ENCODE assay signal across 21 cellular contexts in the genomic region with DNA sequence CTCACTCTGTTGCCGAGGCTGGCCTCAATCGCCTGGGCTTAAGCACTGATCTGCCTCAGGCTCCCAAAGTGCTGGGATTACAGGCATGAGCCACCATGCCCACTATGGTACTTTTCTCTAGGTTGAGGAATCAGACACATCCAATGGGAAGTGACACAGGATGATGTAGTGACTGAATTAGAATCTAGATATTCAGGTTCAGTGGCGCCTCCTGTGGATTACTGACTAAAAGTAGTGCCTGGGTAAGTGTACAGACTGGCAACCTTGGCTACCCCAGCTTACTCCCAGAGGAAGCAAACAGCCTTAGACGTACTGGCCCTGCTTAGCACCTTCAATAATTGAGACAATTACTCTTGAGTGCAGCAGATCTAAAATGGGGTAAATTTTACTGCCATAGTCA. TPM values are rescaled to one million over a fixed set of nuclear protein-coding genes. Genes with fewer than 3 reads are reported as not detected.
DNase-seq lines count a peak whose midpoint lies in the region; ATAC-seq, FAIRE-seq and TF ChIP-seq lines count a peak whose summit lies in the region.
"Had no signal": no experiment of that assay in that cellular context is flagged by ENCODE, and none has a peak within 500 bp of the region (broad histone marks: within the 10 kb centered on the region; RNA-seq: fewer than 3 reads in every experiment).

No MANE protein-coding gene starts in this region.

- H4K5ac ChIP-seq in H1 (ENCODE audit: insufficient read length, low read depth, low read length), result no peak overlapping the region

- no peak overlapping the region for H3K4me3 Mint-ChIP-seq in CD8-positive, alpha-beta T cell
- no peak overlapping the region for H3K4me3 Mint-ChIP-seq in CD8-positive, alpha-beta memory T cell

- no peaks in the 10 kb centered on the region for H3K4me1 ChIP-seq in H1 (replicated peaks in 1 of 4; ENCODE audit: control insufficient read depth in 3 of 4, insufficient read depth in 4 of 4, low read length in 3 of 4)
- H3K4me1 ChIP-seq in transverse colon, result no peaks in the 10 kb centered on the region
- no peaks in the 10 kb centered on the region for H3K4me1 ChIP-seq in CD8-positive, alpha-beta T cell (ENCODE audit: insufficient read depth, low read length)
- H3K4me1 ChIP-seq in CD8-positive, alpha-beta memory T cell (ENCODE audit: insufficient read depth, low read length), result no peaks in the 10 kb centered on the region
- H3K4me1 ChIP-seq: BLaER1, SJSA1 had no signal

- 76% methylated on average over 4 of the region's 4 CpGs; no CpG with 5 or more reads in 1 of the 2 experiments for WGBS in H1 (ENCODE audit: extremely low coverage in 1 of 2, insufficient coverage in 1 of 2, insufficient read length in 1 of 2, insufficient replicate concordance in 2 of 2, low coverage in 1 of 2, low lambda C conversion rate in 2 of 2, missing lambda C conversion rate in 1 of 2), 2 experiments
- WGBS in transverse colon (ENCODE audit: low coverage in 1 of 2), 2 donors, result 84 to 90% methylated on average over 2 to 4 of the region's 4 CpGs

- in situ Hi-C loops in transverse colon (cut with MboI; ENCODE audit: low pct_ligation_motif_present in 1 of 4, low pct_unique_long_range_greater_than_20kb in 1 of 4, low sequenced_read_pairs in 3 of 4), result no loop called here

- TF ChIP-seq POLR2A in NB4 (IDR thresholded peaks at IDR 0.05; ENCODE audit: extremely low read depth, insufficient read length) (no peak), H1 (IDR thresholded peaks at IDR 0.05; ENCODE audit: control extremely low read depth in 1 of 2, low read depth in 2 of 2, low read length in 2 of 2) (no peak), transverse colon (IDR thresholded peaks at IDR 0.05) (no peak)

- H2BK5ac ChIP-seq in H1 (ENCODE audit: low read depth, low read length), result no peak overlapping the region

- H3K79me2 ChIP-seq in H1 (ENCODE audit: control insufficient read depth in 1 of 2, insufficient read depth in 2 of 2, low read length in 2 of 2), result no peaks in the 10 kb centered on the region

- POLR2A ChIA-PET in H1 (lab: Charles Lee; ENCODE audit: partially characterized antibody), result no interaction called here
- POLR2A ChIA-PET in CD8-positive, alpha-beta T cell (lab: Charles Lee), result no interaction called here
- POLR2A ChIA-PET in CD8-positive, alpha-beta memory T cell (lab: Charles Lee), result no interaction called here

- no peak overlapping the region for H3K4ac ChIP-seq in H1 (replicated peaks; ENCODE audit: insufficient read length, low read depth, low read length)

- intact Hi-C loops in transverse colon (cut with DNase I; ENCODE audit: low total_unique reads), result no loop called here
- intact Hi-C loops in CD8-positive, alpha-beta T cell (cut with DNase I, micrococcal nuclease), result no loop called here

- H3K4me3 ChIP-seq in NB4 (ENCODE audit: low read depth, low read length) (no peak overlapping the region), H1 (ENCODE audit: extremely low read depth in 1 of 4, insufficient read depth in 2 of 4, low read depth in 3 of 4, low read length in 4 of 4) (no peak overlapping the region), transverse colon (no peak overlapping the region)
- H3K4me3 ChIP-seq in CD8-positive, alpha-beta T cell (ENCODE audit: low read depth, low read length), result no peak overlapping the region
- H3K4me3 ChIP-seq in CD8-positive, alpha-beta memory T cell (ENCODE audit: low read length), result no peak overlapping the region
- H3K4me3 ChIP-seq: BLaER1, K562, SJSA1 had no signal

- no peak overlapping the region for H3K23ac ChIP-seq in H1 (ENCODE audit: insufficient read length)

- H3K18ac ChIP-seq in H1 (ENCODE audit: extremely low read depth, low read length), result no peak overlapping the region

- no peak overlapping the region for H3K56ac ChIP-seq in H1 (replicated peaks; ENCODE audit: insufficient read length, low read depth, low read length)

- DNase-seq in ELR (ENCODE audit: low read depth), result peak; percentile 2
- peak; percentile 4 for DNase-seq in NB4 (ENCODE audit: low read depth)
- DNase-seq in H1 (ENCODE audit: low read depth in 1 of 2, low spot score in 2 of 2), result no peak
- peak; percentile 51 for DNase-seq in transverse colon
- DNase-seq in activated CD4-positive, alpha-beta T cell treated with anti-CD3 and anti-CD28 coated beads for 4 hours, result no peak
- DNase-seq in CD8-positive, alpha-beta T cell, result no peak
- no peak for DNase-seq in CD8-positive, alpha-beta memory T cell
- DNase-seq: GDM1, NCI-H1092, NCI-H1694 treated with DMSO at 0.1 percent for 48 hours, NCI-H2171, NCI-H446 treated with DMSO at 0.1 percent for 48 hours, NCI-H774, OCI-M1, RPMI8226, T-helper 1 cell had no signal

- no peak for TF ChIP-seq CTCF in NB4 (IDR thresholded peaks at IDR 0.05; ENCODE audit: low read depth, low read length)
- TF ChIP-seq CTCF in H1 (IDR thresholded peaks at IDR 0.05; ENCODE audit: control extremely low read depth in 1 of 3, insufficient read depth in 1 of 3, low read depth in 1 of 3, low read length in 3 of 3), result peak in 2 of 3 experiments; percentile 25 to 44; a peak in 3 of 4 replicates
- no peak for TF ChIP-seq CTCF in transverse colon (IDR thresholded peaks at IDR 0.05)
- no peak for TF ChIP-seq CTCF in CD8-positive, alpha-beta T cell (IDR thresholded peaks at IDR 0.05)

- H3K27ac Mint-ChIP-seq in CD8-positive, alpha-beta T cell, result no peak overlapping the region
- no peak overlapping the region for H3K27ac Mint-ChIP-seq in CD8-positive, alpha-beta memory T cell

- no peaks in the 10 kb centered on the region for H3K79me1 ChIP-seq in H1 (ENCODE audit: low read depth, low read length)

- H3K27ac ChIP-seq in H1 (ENCODE audit: low read depth, low read length), result no peak overlapping the region
- no peak overlapping the region for H3K27ac ChIP-seq in transverse colon
- no peak overlapping the region for H3K27ac ChIP-seq in CD8-positive, alpha-beta T cell (ENCODE audit: low read depth, low read length)
- H3K27ac ChIP-seq in CD8-positive, alpha-beta memory T cell (ENCODE audit: low read depth, low read length), result no peak overlapping the region
- H3K27ac ChIP-seq: BLaER1, SJSA1 had no signal

- TF ChIP-seq RAD21 in H1 (IDR thresholded peaks at IDR 0.05 in 1 of 2, conservative IDR thresholded peaks at IDR 0.05 in 1 of 2; ENCODE audit: low read depth in 2 of 2, low read length in 2 of 2), result peak; percentile 42 to 59; a peak in 3 of 4 replicates

- H4K8ac ChIP-seq in H1 (ENCODE audit: extremely low read depth, insufficient read depth, low read length), result no peak overlapping the region

- no peak overlapping the region for H2BK120ac ChIP-seq in H1 (replicated peaks; ENCODE audit: low read depth, low read length)

- H2AK5ac ChIP-seq in H1 (ENCODE audit: low read depth, low read length), result no peak overlapping the region

- H2AFZ ChIP-seq in H1 (ENCODE audit: low read length), result no peak overlapping the region

- H4K91ac ChIP-seq in H1 (replicated peaks; ENCODE audit: insufficient read length, low read length), result no peak overlapping the region

- H3K9me3 ChIP-seq in H1 (ENCODE audit: insufficient read depth in 2 of 2, low read depth in 1 of 2, low read length in 1 of 2) (no peaks in the 10 kb centered on the region), transverse colon (no peaks in the 10 kb centered on the region)
- no peaks in the 10 kb centered on the region for H3K9me3 ChIP-seq in CD8-positive, alpha-beta T cell (ENCODE audit: low read length)
- H3K9me3 ChIP-seq in CD8-positive, alpha-beta memory T cell (ENCODE audit: low read length), result no peaks in the 10 kb centered on the region
- H3K9me3 ChIP-seq: BLaER1, SJSA1 had no signal

- CTCF ChIA-PET in H1 (lab: Charles Lee; ENCODE audit: partially characterized antibody), result interaction anchor here (0.8 to 1.5 kb wide), 4 partner anchors 10 to 35 kb away, joined by 3 to 4 read pairs (median 4); no protein-coding TSS in a partner anchor
- CTCF ChIA-PET in CD8-positive, alpha-beta T cell (lab: Charles Lee), result interaction anchor here (0.7 to 1.6 kb wide), 2 partner anchors 15 to 363 kb away, joined by 3 to 4 read pairs; no protein-coding TSS in a partner anchor
- CTCF ChIA-PET in CD8-positive, alpha-beta memory T cell (lab: Charles Lee), result no interaction called here

- H3K9ac ChIP-seq in H1 (replicated peaks in 1 of 4; ENCODE audit: extremely low read depth in 1 of 4, low read depth in 3 of 4, low read length in 3 of 4), result no peak overlapping the region
- H3K9ac ChIP-seq: BLaER1 had no signal

- no peak overlapping the region for H3K4me2 ChIP-seq in H1 (ENCODE audit: insufficient read depth in 1 of 2, low read depth in 2 of 2, low read length in 2 of 2)
- H3K4me2 ChIP-seq: BLaER1 had no signal

- TF ChIP-seq EP300 in H1 (IDR thresholded peaks at IDR 0.05; ENCODE audit: borderline replicate concordance in 1 of 2, low read depth in 2 of 2, low read length in 2 of 2) (no peak), transverse colon (IDR thresholded peaks at IDR 0.05; ENCODE audit: low read depth) (no peak)

- no peaks in the 10 kb centered on the region for H3K9me3 Mint-ChIP-seq in CD8-positive, alpha-beta T cell
- H3K9me3 Mint-ChIP-seq in CD8-positive, alpha-beta memory T cell, result no peaks in the 10 kb centered on the region

- H2BK20ac ChIP-seq in H1 (ENCODE audit: low read length), result no peak overlapping the region

- H3K36me3 ChIP-seq in H1 (ENCODE audit: control insufficient read depth in 2 of 4, insufficient read depth in 4 of 4, low read length in 3 of 4) (peaks cover 0 to 3% (median 0%) of the 10 kb centered on the region in 4 experiments; a peak in 3 of 8 replicates), transverse colon (no peaks in the 10 kb centered on the region)
- H3K36me3 ChIP-seq in CD8-positive, alpha-beta T cell (ENCODE audit: insufficient read depth, low read length), result no peaks in the 10 kb centered on the region
- no peaks in the 10 kb centered on the region for H3K36me3 ChIP-seq in CD8-positive, alpha-beta memory T cell (ENCODE audit: insufficient read depth, low read length)
- H3K36me3 ChIP-seq: BLaER1, SJSA1 had no signal

- H3K23me2 ChIP-seq in H1 (ENCODE audit: low read depth, low read length), result no peaks in the 10 kb centered on the region; the same call in 1 of the 2 replicates

- H3K4me1 Mint-ChIP-seq in CD8-positive, alpha-beta T cell (ENCODE audit: low read depth), result no peaks in the 10 kb centered on the region
- H3K4me1 Mint-ChIP-seq in CD8-positive, alpha-beta memory T cell, result no peaks in the 10 kb centered on the region

- FAIRE-seq in H1 (lab: Jason Lieb, UNC), result no peak
- FAIRE-seq: GM12892, GM19239, K562 had no signal

- no peaks in the 10 kb centered on the region for H3K36me3 Mint-ChIP-seq in CD8-positive, alpha-beta T cell
- peaks cover 0 to 4% (median 0%) of the 10 kb centered on the region in 3 donors for H3K36me3 Mint-ChIP-seq in CD8-positive, alpha-beta memory T cell

- no peak overlapping the region for H2BK15ac ChIP-seq in H1 (ENCODE audit: low read length)

- no peak overlapping the region for H2BK12ac ChIP-seq in H1 (ENCODE audit: low read depth, low read length)

- H3K27me3 Mint-ChIP-seq in CD8-positive, alpha-beta T cell (ENCODE audit: low read depth), result peaks cover 9% of the 10 kb centered on the region
- peaks cover 9 to 26% of the 10 kb centered on the region in 2 donors for H3K27me3 Mint-ChIP-seq in CD8-positive, alpha-beta memory T cell

- H3K14ac ChIP-seq in H1 (ENCODE audit: insufficient read length), result no peak overlapping the region

- peaks cover 0 to 2% of the 10 kb centered on the region in 2 experiments for H4K20me1 ChIP-seq in H1 (replicated peaks in 1 of 2; ENCODE audit: control insufficient read depth in 1 of 2, insufficient read depth in 2 of 2, low read length in 2 of 2)
- H4K20me1 ChIP-seq: BLaER1 had no signal

- ATAC-seq in CD8-positive, alpha-beta T cell, result no peak
- ATAC-seq: K562 had no signal

- H3K27me3 ChIP-seq in H1 (replicated peaks in 1 of 4; ENCODE audit: control insufficient read depth in 3 of 4, extremely low read depth in 1 of 4, insufficient read depth in 3 of 4, low read length in 3 of 4) (no peaks in the 10 kb centered on the region), transverse colon (no peaks in the 10 kb centered on the region)
- H3K27me3 ChIP-seq in CD8-positive, alpha-beta T cell (ENCODE audit: insufficient read depth, low read length), result no peaks in the 10 kb centered on the region
- no peaks in the 10 kb centered on the region for H3K27me3 ChIP-seq in CD8-positive, alpha-beta memory T cell (ENCODE audit: insufficient read depth, low read length, poor library complexity, severe bottlenecking)
- H3K27me3 ChIP-seq: BLaER1 had no signal

RNA-seq across cellular contexts. Expression of a gene that starts 22.8 kb away (rescaled TPM):
- 5.4 and 8.3 TPM in 2 replicates for total RNA-seq in H1 (2021; fragmentation: NEBNext Ultra II Directional; extraction: Animal tissue kit (Norgen Biotek cat#: 25700))
- polyA plus RNA-seq in H1 (2011; rRNA removed), result 3.2 and 4.7 TPM in 2 replicates
- 4.7 TPM for polyA plus RNA-seq in H1 (2011; cell fraction: cytosol; rRNA removed)
- 10.5 TPM for polyA plus RNA-seq in H1 (2011; cell fraction: nucleus; rRNA removed)
- polyA plus RNA-seq in H1 (2012, experiment 1 of 2), result 2.8 to 5.7 TPM (median 4.9 TPM) in 4 replicates
- 2.0 TPM for polyA plus RNA-seq in H1 (2012, experiment 2 of 2)
- 2.8 TPM for polyA plus RNA-seq in H1 (2013, experiment 1 of 2)
- polyA plus RNA-seq in H1 (2013, experiment 2 of 2), result 3.2 TPM
- 12.2 and 16.3 TPM in 2 replicates for polyA minus RNA-seq in H1 (2011; rRNA and poly(A)+ RNA removed)
- polyA minus RNA-seq in H1 (2011; cell fraction: cytosol; rRNA and poly(A)+ RNA removed), result 5.1 TPM
- 14.9 TPM for polyA minus RNA-seq in H1 (2011; cell fraction: nucleus; rRNA and poly(A)+ RNA removed)
- 10 to 100 TPM in 2 of 4 donors, 1 to 10 TPM in 2; 3.5 to 43.2 (median 14.2) TPM for total RNA-seq in transverse colon
- under 1 TPM; 0.33 to 0.92 TPM for total RNA-seq in CD8-positive, alpha-beta T cell
- total RNA-seq in CD8-positive, alpha-beta memory T cell, result under 1 TPM; 0.20 to 0.22 TPM
- polyA plus RNA-seq in CD8-positive, alpha-beta memory T cell, result 3.2 TPM
- total RNA-seq: SJSA1 had no signal

Comparison
In these comparisons a context has a peak if more than half of its experiments do, and no peak if none do; other contexts are left out.
1. DNase-seq: peak in ELR (single experiment), NB4 (single experiment) and transverse colon (single experiment); none in H1 (0 of 2), activated CD4-positive, alpha-beta T cell treated with anti-CD3 and anti-CD28 coated beads for 4 hours (0 of 2), CD8-positive, alpha-beta T cell (0 of 7) and CD8-positive, alpha-beta memory T cell (0 of 5).
2. CTCF ChIP-seq: peak in H1 (2 of 3); none in NB4 (single experiment), transverse colon (0 of 5) and CD8-positive, alpha-beta T cell (single experiment).